29 cellular contexts compared by ENCODE assay signal in genomic region chr1:5405263-5405662, GRCh38.
"Had no signal": no experiment of that assay in that cellular context is flagged by ENCODE, and none has a peak within 500 bp of the region (broad histone marks: within the 10 kb centered on the region; RNA-seq: fewer than 3 reads in every experiment).

No MANE protein-coding gene starts in this region.

- H3K27me3 Mint-ChIP-seq: activated B cell treated with CpG ODN at 0.5 μM for 24 hours; activated CD8-positive, alpha-beta T cell treated with anti-CD3 and anti-CD28 coated beads for 36 hours; activated naive CD8-positive, alpha-beta T cell; activated T-helper 17 cell treated with anti-CD3 and anti-CD28 coated beads, Interleukin-2, amount 50 U/mL, for 72 hours; T-helper 17 cell had no signal

- DNase-seq: activated B cell treated with CpG ODN at 0.5 μM for 24 hours; activated CD4-positive, alpha-beta T cell treated with anti-CD3 and anti-CD28 coated beads for 48 hours; activated CD4-positive, alpha-beta T cell treated with anti-CD3 and anti-CD28 coated beads, Interleukin-2, amount 50 U/mL, for 1 hour; activated CD4-positive, alpha-beta T cell treated with anti-CD3 and anti-CD28 coated beads, Interleukin-2, amount 50 U/mL, for 48 hours; activated CD8-positive, alpha-beta memory T cell treated with anti-CD3 and anti-CD28 coated beads for 24 hours; activated CD8-positive, alpha-beta T cell treated with anti-CD3 and anti-CD28 coated beads for 36 hours; activated effector memory CD4-positive, alpha-beta T cell treated with Interleukin-2 at 50 U/mL for 16 hours; activated gamma-delta T cell treated with Interleukin-2 at 50 U/mL for 16 hours; activated naive CD4-positive, alpha-beta T cell treated with anti-CD3 and anti-CD28 coated beads, Interleukin-2, amount 50 U/mL, for 16 hours; activated naive CD4-positive, alpha-beta T cell treated with Interleukin-2 at 50 U/mL for 16 hours; activated T-cell treated with anti-CD3 and anti-CD28 coated beads, Interleukin-2, amount 50 U/mL, for 4 hours; amniotic stem cell; anterior cingulate cortex; central memory CD4-positive, alpha-beta T cell; cerebellar nuclear complex; colonic mucosa; effector CD8-positive, alpha-beta T cell; foreskin fibroblast; head of caudate nucleus; T-helper 1 cell; T-helper 17 cell; T1000; WERI-Rb-1 had no signal

- H3K4me3 Mint-ChIP-seq: activated B cell treated with CpG ODN at 0.5 μM for 24 hours; activated CD8-positive, alpha-beta T cell treated with anti-CD3 and anti-CD28 coated beads for 36 hours; activated naive CD8-positive, alpha-beta T cell; activated T-cell treated with anti-CD3 and anti-CD28 coated beads, Interleukin-2, amount 50 U/mL, for 4 hours; activated T-helper 17 cell treated with anti-CD3 and anti-CD28 coated beads, Interleukin-2, amount 50 U/mL, for 72 hours; T-helper 17 cell; T-helper 2 cell treated with Interferon-gamma antibody and Interleukin-4, amounts not matched to agents 5 μg/mL and 100 μg/mL, for 36 hours had no signal

- H3K4me1 ChIP-seq: colonic mucosa had no signal

- H3K27me3 ChIP-seq: cardiac muscle cell, colonic mucosa had no signal

- H3K27ac Mint-ChIP-seq: activated B cell treated with CpG ODN at 0.5 μM for 24 hours; activated CD8-positive, alpha-beta T cell treated with anti-CD3 and anti-CD28 coated beads for 36 hours; activated naive CD8-positive, alpha-beta T cell; activated T-helper 17 cell treated with anti-CD3 and anti-CD28 coated beads, Interleukin-2, amount 50 U/mL, for 72 hours; T-helper 17 cell; T-helper 2 cell treated with Interferon-gamma antibody and Interleukin-4, amounts not matched to agents 5 μg/mL and 100 μg/mL, for 36 hours had no signal

- H3K9me3 Mint-ChIP-seq: activated T-helper 17 cell treated with anti-CD3 and anti-CD28 coated beads, Interleukin-2, amount 50 U/mL, for 72 hours had no signal

- H3K9me3 ChIP-seq: colonic mucosa had no signal

- H3K27ac ChIP-seq: cardiac muscle cell, colonic mucosa, epithelial cell of prostate, WERI-Rb-1 had no signal

- H3K4me1 Mint-ChIP-seq: activated B cell treated with CpG ODN at 0.5 μM for 24 hours; activated T-helper 17 cell treated with anti-CD3 and anti-CD28 coated beads, Interleukin-2, amount 50 U/mL, for 72 hours had no signal

- ATAC-seq: activated CD4-positive, CD25-positive, alpha-beta regulatory T cell treated with anti-CD3 and anti-CD28 coated beads, Interleukin-2, amount 50 U/mL, for 24 hours; activated CD8-positive, alpha-beta T cell treated with anti-CD3 and anti-CD28 coated beads for 36 hours; activated T-cell treated with anti-CD3 and anti-CD28 coated beads, Interleukin-2, amount 50 U/mL, for 4 hours; activated T-helper 17 cell treated with anti-CD3 and anti-CD28 coated beads, Interleukin-2, amount 50 U/mL, for 72 hours; T-helper 17 cell had no signal

- H3K36me3 ChIP-seq: cardiac muscle cell, colonic mucosa, WERI-Rb-1 had no signal

- H3K4me3 ChIP-seq: cardiac muscle cell, colonic mucosa had no signal
